1 cellular context compared by ENCODE assay signal in genomic region chr10:103130180-103130579, GRCh38.
TF ChIP-seq lines count a peak whose summit lies in the region.
"Not testable (repeated sequence)": the region's sequence is repeated elsewhere in the genome, so short reads cannot be mapped to it uniquely, and the experiment has no call there.

No MANE protein-coding gene starts in this region.

TF ChIP-seq in HepG2, 621 proteins besides CTCF, POLR2A, EP300 and RAD21 (continued from another document):
- TF ChIP-seq MIXL1 (CRISPR knock-in tag; IDR thresholded peaks at IDR 0.05) (0 out of 2 replicates have a peak, but pooled peaks have one; percentile 25), RARA (CRISPR knock-in tag; IDR thresholded peaks at IDR 0.05) (peak; percentile 52), SP5 (CRISPR knock-in tag; IDR thresholded peaks at IDR 0.05; ENCODE audit: borderline replicate concordance, low read depth) (0 out of 2 replicates have a peak, but pooled peaks have one; percentile 36), HNF4A (CRISPR knock-in tag; IDR thresholded peaks at IDR 0.05) (peak; percentile 45; the same call in 1 of the 2 replicates), FOXO1 (CRISPR knock-in tag; IDR thresholded peaks at IDR 0.05) (peak; percentile 33; the same call in 1 of the 2 replicates), BCL6 (CRISPR knock-in tag; IDR thresholded peaks at IDR 0.05) (peak; percentile 67), SAP130 (CRISPR knock-in tag; IDR thresholded peaks at IDR 0.05; ENCODE audit: low read depth) (peak; percentile 25; the same call in 1 of the 2 replicates), NCOA2 (CRISPR knock-in tag; IDR thresholded peaks at IDR 0.05) (0 out of 2 replicates have a peak, but pooled peaks have one; percentile 38), SOX5 (CRISPR knock-in tag; IDR thresholded peaks at IDR 0.05; ENCODE audit: borderline replicate concordance) (peak; percentile 65; the same call in 1 of the 2 replicates), SOX13 (CRISPR knock-in tag; conservative IDR thresholded peaks at IDR 0.05 in 1 of 2, IDR thresholded peaks at IDR 0.05 in 1 of 2) (peak in 1 of 2 experiments; percentile 77; a peak in 2 of 4 replicates), ARID5B (CRISPR knock-in tag; IDR thresholded peaks at IDR 0.05) (peak; percentile 74), GATAD2A (CRISPR knock-in tag; IDR thresholded peaks at IDR 0.05) (peak; percentile 32; the same call in 1 of the 2 replicates)
- TF ChIP-seq, protein P1, sequence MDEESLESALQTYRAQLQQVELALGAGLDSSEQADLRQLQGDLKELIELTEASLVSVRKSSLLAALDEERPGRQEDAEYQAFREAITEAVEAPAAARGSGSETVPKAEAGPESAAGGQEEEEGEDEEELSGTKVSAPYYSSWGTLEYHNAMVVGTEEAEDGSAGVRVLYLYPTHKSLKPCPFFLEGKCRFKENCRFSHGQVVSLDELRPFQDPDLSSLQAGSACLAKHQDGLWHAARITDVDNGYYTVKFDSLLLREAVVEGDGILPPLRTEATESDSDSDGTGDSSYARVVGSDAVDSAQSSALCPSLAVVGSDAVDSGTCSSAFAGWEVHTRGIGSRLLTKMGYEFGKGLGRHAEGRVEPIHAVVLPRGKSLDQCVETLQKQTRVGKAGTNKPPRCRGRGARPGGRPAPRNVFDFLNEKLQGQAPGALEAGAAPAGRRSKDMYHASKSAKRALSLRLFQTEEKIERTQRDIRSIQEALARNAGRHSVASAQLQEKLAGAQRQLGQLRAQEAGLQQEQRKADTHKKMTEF (CRISPR knock-in tag; IDR thresholded peaks at IDR 0.05) = 0 out of 2 replicates have a peak, but pooled peaks have one; percentile 38
- TF ChIP-seq, protein P2, sequence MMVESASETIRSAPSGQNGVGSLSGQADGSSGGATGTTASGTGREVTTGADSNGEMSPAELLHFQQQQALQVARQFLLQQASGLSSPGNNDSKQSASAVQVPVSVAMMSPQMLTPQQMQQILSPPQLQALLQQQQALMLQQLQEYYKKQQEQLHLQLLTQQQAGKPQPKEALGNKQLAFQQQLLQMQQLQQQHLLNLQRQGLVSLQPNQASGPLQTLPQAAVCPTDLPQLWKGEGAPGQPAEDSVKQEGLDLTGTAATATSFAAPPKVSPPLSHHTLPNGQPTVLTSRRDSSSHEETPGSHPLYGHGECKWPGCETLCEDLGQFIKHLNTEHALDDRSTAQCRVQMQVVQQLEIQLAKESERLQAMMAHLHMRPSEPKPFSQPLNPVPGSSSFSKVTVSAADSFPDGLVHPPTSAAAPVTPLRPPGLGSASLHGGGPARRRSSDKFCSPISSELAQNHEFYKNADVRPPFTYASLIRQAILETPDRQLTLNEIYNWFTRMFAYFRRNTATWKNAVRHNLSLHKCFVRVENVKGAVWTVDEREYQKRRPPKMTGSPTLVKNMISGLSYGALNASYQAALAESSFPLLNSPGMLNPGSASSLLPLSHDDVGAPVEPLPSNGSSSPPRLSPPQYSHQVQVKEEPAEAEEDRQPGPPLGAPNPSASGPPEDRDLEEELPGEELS (CRISPR knock-in tag; IDR thresholded peaks at IDR 0.05) = peak; percentile 71; the same call in 1 of the 2 replicates
- not testable (repeated sequence) for TF ChIP-seq SOX13 (IDR thresholded peaks at IDR 0.05)
- TF ChIP-seq, protein P3, sequence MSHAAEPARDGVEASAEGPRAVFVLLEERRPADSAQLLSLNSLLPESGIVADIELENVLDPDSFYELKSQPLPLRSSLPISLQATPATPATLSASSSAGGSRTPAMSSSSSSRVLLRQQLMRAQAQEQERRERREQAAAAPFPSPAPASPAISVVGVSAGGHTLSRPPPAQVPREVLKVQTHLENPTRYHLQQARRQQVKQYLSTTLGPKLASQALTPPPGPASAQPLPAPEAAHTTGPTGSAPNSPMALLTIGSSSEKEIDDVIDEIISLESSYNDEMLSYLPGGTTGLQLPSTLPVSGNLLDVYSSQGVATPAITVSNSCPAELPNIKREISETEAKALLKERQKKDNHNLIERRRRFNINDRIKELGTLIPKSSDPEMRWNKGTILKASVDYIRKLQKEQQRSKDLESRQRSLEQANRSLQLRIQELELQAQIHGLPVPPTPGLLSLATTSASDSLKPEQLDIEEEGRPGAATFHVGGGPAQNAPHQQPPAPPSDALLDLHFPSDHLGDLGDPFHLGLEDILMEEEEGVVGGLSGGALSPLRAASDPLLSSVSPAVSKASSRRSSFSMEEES (CRISPR knock-in tag; IDR thresholded peaks at IDR 0.05) = 0 out of 2 replicates have a peak, but pooled peaks have one; percentile 9
TF ChIP-seq in HepG2: peak in this region for 17; not testable (repeated sequence) for 604.
